ENCODE assay signal across 1 cellular context in genomic region chr6:52588087-52588709, GRCh38.
TF ChIP-seq lines count a peak whose summit lies in the region.

No MANE protein-coding gene starts in this region.

TF ChIP-seq in WTC11, 78 proteins besides CTCF, POLR2A, EP300 and RAD21 (continued from another document):
- no peak for TF ChIP-seq CDX4 (CRISPR knock-in tag; IDR thresholded peaks at IDR 0.05; ENCODE audit: borderline replicate concordance)
- TF ChIP-seq MYBL2 (CRISPR knock-in tag; IDR thresholded peaks at IDR 0.05): no peak
- no peak for TF ChIP-seq ATF6 (CRISPR knock-in tag; IDR thresholded peaks at IDR 0.05)
- no peak for TF ChIP-seq ZNF416 (CRISPR knock-in tag; IDR thresholded peaks at IDR 0.05)
- TF ChIP-seq, protein P1, sequence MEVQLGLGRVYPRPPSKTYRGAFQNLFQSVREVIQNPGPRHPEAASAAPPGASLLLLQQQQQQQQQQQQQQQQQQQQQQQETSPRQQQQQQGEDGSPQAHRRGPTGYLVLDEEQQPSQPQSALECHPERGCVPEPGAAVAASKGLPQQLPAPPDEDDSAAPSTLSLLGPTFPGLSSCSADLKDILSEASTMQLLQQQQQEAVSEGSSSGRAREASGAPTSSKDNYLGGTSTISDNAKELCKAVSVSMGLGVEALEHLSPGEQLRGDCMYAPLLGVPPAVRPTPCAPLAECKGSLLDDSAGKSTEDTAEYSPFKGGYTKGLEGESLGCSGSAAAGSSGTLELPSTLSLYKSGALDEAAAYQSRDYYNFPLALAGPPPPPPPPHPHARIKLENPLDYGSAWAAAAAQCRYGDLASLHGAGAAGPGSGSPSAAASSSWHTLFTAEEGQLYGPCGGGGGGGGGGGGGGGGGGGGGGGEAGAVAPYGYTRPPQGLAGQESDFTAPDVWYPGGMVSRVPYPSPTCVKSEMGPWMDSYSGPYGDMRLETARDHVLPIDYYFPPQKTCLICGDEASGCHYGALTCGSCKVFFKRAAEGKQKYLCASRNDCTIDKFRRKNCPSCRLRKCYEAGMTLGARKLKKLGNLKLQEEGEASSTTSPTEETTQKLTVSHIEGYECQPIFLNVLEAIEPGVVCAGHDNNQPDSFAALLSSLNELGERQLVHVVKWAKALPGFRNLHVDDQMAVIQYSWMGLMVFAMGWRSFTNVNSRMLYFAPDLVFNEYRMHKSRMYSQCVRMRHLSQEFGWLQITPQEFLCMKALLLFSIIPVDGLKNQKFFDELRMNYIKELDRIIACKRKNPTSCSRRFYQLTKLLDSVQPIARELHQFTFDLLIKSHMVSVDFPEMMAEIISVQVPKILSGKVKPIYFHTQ (CRISPR knock-in tag; IDR thresholded peaks at IDR 0.05): no peak
- TF ChIP-seq, protein P2, sequence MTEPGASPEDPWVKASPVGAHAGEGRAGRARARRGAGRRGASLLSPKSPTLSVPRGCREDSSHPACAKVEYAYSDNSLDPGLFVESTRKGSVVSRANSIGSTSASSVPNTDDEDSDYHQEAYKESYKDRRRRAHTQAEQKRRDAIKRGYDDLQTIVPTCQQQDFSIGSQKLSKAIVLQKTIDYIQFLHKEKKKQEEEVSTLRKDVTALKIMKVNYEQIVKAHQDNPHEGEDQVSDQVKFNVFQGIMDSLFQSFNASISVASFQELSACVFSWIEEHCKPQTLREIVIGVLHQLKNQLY (CRISPR knock-in tag; IDR thresholded peaks at IDR 0.05): no peak
- no peak for TF ChIP-seq GABPB1 (CRISPR knock-in tag; IDR thresholded peaks at IDR 0.05)
- no peak for TF ChIP-seq EMX1 (CRISPR knock-in tag; IDR thresholded peaks at IDR 0.05)
- TF ChIP-seq, protein P3, sequence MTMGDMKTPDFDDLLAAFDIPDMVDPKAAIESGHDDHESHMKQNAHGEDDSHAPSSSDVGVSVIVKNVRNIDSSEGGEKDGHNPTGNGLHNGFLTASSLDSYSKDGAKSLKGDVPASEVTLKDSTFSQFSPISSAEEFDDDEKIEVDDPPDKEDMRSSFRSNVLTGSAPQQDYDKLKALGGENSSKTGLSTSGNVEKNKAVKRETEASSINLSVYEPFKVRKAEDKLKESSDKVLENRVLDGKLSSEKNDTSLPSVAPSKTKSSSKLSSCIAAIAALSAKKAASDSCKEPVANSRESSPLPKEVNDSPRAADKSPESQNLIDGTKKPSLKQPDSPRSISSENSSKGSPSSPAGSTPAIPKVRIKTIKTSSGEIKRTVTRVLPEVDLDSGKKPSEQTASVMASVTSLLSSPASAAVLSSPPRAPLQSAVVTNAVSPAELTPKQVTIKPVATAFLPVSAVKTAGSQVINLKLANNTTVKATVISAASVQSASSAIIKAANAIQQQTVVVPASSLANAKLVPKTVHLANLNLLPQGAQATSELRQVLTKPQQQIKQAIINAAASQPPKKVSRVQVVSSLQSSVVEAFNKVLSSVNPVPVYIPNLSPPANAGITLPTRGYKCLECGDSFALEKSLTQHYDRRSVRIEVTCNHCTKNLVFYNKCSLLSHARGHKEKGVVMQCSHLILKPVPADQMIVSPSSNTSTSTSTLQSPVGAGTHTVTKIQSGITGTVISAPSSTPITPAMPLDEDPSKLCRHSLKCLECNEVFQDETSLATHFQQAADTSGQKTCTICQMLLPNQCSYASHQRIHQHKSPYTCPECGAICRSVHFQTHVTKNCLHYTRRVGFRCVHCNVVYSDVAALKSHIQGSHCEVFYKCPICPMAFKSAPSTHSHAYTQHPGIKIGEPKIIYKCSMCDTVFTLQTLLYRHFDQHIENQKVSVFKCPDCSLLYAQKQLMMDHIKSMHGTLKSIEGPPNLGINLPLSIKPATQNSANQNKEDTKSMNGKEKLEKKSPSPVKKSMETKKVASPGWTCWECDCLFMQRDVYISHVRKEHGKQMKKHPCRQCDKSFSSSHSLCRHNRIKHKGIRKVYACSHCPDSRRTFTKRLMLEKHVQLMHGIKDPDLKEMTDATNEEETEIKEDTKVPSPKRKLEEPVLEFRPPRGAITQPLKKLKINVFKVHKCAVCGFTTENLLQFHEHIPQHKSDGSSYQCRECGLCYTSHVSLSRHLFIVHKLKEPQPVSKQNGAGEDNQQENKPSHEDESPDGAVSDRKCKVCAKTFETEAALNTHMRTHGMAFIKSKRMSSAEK (CRISPR knock-in tag; IDR thresholded peaks at IDR 0.05; ENCODE audit: borderline replicate concordance): no peak
- no peak for TF ChIP-seq ELF4 (CRISPR knock-in tag; IDR thresholded peaks at IDR 0.05; ENCODE audit: low read depth)
- no peak for TF ChIP-seq ZNF232 (CRISPR knock-in tag; IDR thresholded peaks at IDR 0.05)
- TF ChIP-seq CBFB (CRISPR knock-in tag; IDR thresholded peaks at IDR 0.05; ENCODE audit: low read depth): no peak
- TF ChIP-seq PREB (CRISPR knock-in tag; IDR thresholded peaks at IDR 0.05; ENCODE audit: borderline replicate concordance): no peak
- no peak for TF ChIP-seq NR1H2 (CRISPR knock-in tag; IDR thresholded peaks at IDR 0.05)
